In genomic region chr13:113834496-113835200, GRCh38 we compare ENCODE assay signal across 1 cellular context.
TF ChIP-seq lines count a peak whose summit lies in the region.

No MANE protein-coding gene starts in this region.

TF ChIP-seq in GM23338, 12 proteins besides CTCF, POLR2A, EP300 and RAD21:
- TF ChIP-seq, protein P1, sequence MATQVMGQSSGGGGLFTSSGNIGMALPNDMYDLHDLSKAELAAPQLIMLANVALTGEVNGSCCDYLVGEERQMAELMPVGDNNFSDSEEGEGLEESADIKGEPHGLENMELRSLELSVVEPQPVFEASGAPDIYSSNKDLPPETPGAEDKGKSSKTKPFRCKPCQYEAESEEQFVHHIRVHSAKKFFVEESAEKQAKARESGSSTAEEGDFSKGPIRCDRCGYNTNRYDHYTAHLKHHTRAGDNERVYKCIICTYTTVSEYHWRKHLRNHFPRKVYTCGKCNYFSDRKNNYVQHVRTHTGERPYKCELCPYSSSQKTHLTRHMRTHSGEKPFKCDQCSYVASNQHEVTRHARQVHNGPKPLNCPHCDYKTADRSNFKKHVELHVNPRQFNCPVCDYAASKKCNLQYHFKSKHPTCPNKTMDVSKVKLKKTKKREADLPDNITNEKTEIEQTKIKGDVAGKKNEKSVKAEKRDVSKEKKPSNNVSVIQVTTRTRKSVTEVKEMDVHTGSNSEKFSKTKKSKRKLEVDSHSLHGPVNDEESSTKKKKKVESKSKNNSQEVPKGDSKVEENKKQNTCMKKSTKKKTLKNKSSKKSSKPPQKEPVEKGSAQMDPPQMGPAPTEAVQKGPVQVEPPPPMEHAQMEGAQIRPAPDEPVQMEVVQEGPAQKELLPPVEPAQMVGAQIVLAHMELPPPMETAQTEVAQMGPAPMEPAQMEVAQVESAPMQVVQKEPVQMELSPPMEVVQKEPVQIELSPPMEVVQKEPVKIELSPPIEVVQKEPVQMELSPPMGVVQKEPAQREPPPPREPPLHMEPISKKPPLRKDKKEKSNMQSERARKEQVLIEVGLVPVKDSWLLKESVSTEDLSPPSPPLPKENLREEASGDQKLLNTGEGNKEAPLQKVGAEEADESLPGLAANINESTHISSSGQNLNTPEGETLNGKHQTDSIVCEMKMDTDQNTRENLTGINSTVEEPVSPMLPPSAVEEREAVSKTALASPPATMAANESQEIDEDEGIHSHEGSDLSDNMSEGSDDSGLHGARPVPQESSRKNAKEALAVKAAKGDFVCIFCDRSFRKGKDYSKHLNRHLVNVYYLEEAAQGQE (IDR thresholded peaks at IDR 0.05; ENCODE audit: unreplicated experiment) = no peak
- TF ChIP-seq, protein P2, sequence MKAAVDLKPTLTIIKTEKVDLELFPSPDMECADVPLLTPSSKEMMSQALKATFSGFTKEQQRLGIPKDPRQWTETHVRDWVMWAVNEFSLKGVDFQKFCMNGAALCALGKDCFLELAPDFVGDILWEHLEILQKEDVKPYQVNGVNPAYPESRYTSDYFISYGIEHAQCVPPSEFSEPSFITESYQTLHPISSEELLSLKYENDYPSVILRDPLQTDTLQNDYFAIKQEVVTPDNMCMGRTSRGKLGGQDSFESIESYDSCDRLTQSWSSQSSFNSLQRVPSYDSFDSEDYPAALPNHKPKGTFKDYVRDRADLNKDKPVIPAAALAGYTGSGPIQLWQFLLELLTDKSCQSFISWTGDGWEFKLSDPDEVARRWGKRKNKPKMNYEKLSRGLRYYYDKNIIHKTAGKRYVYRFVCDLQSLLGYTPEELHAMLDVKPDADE (IDR thresholded peaks at IDR 0.05) = no peak
- TF ChIP-seq JUNB (IDR thresholded peaks at IDR 0.05; ENCODE audit: unreplicated experiment) (no peak), ZNF462 (CRISPR knock-in tag; IDR thresholded peaks at IDR 0.05) (no peak), CREB1 (CRISPR knock-in tag; IDR thresholded peaks at IDR 0.05; ENCODE audit: low read depth) (no peak), EZH2phosphoT487 (IDR thresholded peaks at IDR 0.05; ENCODE audit: unreplicated experiment) (no peak), NANOG (IDR thresholded peaks at IDR 0.05; ENCODE audit: borderline replicate concordance) (no peak), STAT1 (IDR thresholded peaks at IDR 0.05; ENCODE audit: unreplicated experiment) (no peak), EZH2 (IDR thresholded peaks at IDR 0.05; ENCODE audit: low read depth, unreplicated experiment) (no peak), POLR2AphosphoS5 (IDR thresholded peaks at IDR 0.05; ENCODE audit: low read depth) (no peak), ZNF114 (CRISPR knock-in tag; IDR thresholded peaks at IDR 0.05) (no peak), ZNF331 (CRISPR knock-in tag; IDR thresholded peaks at IDR 0.05; ENCODE audit: low read depth) (no peak)
TF ChIP-seq in GM23338: peak in this region for 0.
